Comparison of ENCODE assay signal across 20 cellular contexts in the genomic region with DNA sequence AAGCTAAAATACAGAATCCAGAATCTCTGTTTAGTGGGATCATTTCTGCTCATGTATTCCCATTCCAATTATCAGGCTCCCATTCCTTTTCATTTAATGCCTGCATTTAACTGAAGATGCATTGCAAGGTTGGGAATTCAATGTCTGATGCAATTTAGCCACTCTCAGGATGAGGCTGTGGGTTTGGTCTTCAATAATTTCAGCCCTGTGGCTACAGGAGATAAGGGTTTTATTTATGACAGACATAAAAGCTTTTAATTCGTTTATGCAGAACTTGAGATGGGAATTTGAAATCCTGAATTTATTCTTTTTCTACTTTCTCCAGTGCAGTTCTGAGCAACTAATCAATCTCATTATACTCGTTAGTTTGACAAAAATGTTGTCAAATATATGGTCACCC.
"Had no signal": no experiment of that assay in that cellular context is flagged by ENCODE, and none has a peak within 500 bp of the region (broad histone marks: within the 10 kb centered on the region; RNA-seq: fewer than 3 reads in every experiment).

No MANE protein-coding gene starts in this region.

- H3K27ac ChIP-seq: RWPE1 had no signal

- DNase-seq: KBM-7, MV-4-11, NCI-H1048, NCI-H1105, NCI-H1417, NCI-H146, NCI-H1694 treated with DMSO at 0.1 percent for 48 hours, NCI-H1930, NCI-H2081, NCI-H2107, NCI-H2227 treated with DMSO at 0.1 percent for 48 hours, NCI-H446, NCI-H510A, NCI-H524 treated with DMSO at 0.1 percent for 48 hours, NCI-H69, NCI-H774, PC-3, SHP77 had no signal

- ATAC-seq: Panc1, PC-3 had no signal
